In the genomic region with DNA sequence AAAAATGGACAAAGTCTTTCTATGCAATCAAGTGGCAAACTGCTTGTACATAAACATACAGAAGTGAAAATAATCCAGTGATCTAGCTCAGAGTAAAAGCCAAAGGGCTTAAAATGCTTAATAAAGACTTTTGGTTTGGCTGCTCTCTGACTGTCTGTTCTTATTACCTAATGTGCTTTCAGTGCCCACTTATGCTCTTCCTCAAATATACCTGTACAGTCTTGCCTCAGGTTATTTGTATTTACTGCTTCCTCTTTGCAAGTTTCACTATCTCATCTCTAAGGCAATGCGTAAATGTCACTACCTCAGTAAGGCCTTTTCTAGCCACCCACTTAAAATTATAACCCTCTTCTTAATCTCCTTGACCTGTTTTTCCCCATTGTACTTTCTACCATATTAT, we compare ENCODE assay signal across 23 cellular contexts.
A peak's percentile ranks its signal among the peaks of the same experiment; 100 is the strongest.
DNase-seq lines count a peak whose midpoint lies in the region; ATAC-seq, FAIRE-seq and TF ChIP-seq lines count a peak whose summit lies in the region.
"Had no signal": no experiment of that assay in that cellular context is flagged by ENCODE, and none has a peak within 500 bp of the region (broad histone marks: within the 10 kb centered on the region; RNA-seq: fewer than 3 reads in every experiment).

No MANE protein-coding gene starts in this region.

- 100% methylated on average over 1 of the region's 1 CpG for WGBS in GM12878 (ENCODE audit: insufficient coverage, insufficient replicate concordance, low lambda C conversion rate, missing lambda C conversion rate)

- in situ Hi-C loops in GM12878 (cut with MboI), result no loop called here

- peak; percentile 51; the same call in 2 of the 3 replicates for ATAC-seq in GM12878
- ATAC-seq: GM23338, Panc1 had no signal

- BruUV-seq in GM12878 (replicated peaks; lab: Mats Ljungman, UMichigan), result no TSS peak

- H3K9me3 ChIP-seq in GM12878 (replicated peaks; ENCODE audit: control insufficient read depth, insufficient read depth, low read length), result no peaks in the 10 kb centered on the region
- H3K9me3 ChIP-seq: BE2C had no signal

- SMC1A ChIA-PET in GM12878 (lab: Charles Lee; ENCODE audit: uncharacterized antibody, unreplicated experiment), result no interaction called here

- no peaks in the 10 kb centered on the region for H3K4me1 ChIP-seq in GM12878 (ENCODE audit: control insufficient read depth, insufficient read depth, low read length)
- H3K4me1 ChIP-seq: BE2C had no signal

- POLR2A ChIA-PET in GM12878 (lab: Charles Lee), result no interaction called here

- RAD21 ChIA-PET in GM12878 (lab: Charles Lee; ENCODE audit: unreplicated experiment), result no interaction called here

- no peaks in the 10 kb centered on the region for H3K79me2 ChIP-seq in GM12878 (ENCODE audit: control insufficient read depth, insufficient read depth, low read length)

- no peaks in the 10 kb centered on the region for H4K20me1 ChIP-seq in GM12878 (ENCODE audit: control insufficient read depth, insufficient read depth)

- H3K27me3 ChIP-seq in GM12878 (replicated peaks in 1 of 2; ENCODE audit: control insufficient read depth in 2 of 2, insufficient read depth in 2 of 2, low read length in 1 of 2), result no peaks in the 10 kb centered on the region
- H3K27me3 ChIP-seq: BE2C had no signal

- TF ChIP-seq CTCF in LNCaP clone FGC (IDR thresholded peaks at IDR 0.05; ENCODE audit: control insufficient read depth, extremely low read depth, insufficient read depth) (no peak), GM12878 (IDR thresholded peaks at IDR 0.05 in 2 of 3, conservative IDR thresholded peaks at IDR 0.05 in 1 of 3; ENCODE audit: control insufficient read depth in 2 of 3, extremely low read depth in 1 of 3, insufficient read depth in 1 of 3, low read depth in 3 of 3, low read length in 3 of 3) (no peak)

- H3K4me3 ChIP-seq in LNCaP clone FGC (ENCODE audit: low read depth, low read length) (no peak overlapping the region), GM12878 (no peak overlapping the region)
- H3K4me3 ChIP-seq: GM23338 had no signal

- no peak overlapping the region for H2AFZ ChIP-seq in GM12878 (ENCODE audit: control insufficient read depth, low read depth, low read length)
- H2AFZ ChIP-seq: GM23338 had no signal

- no peak overlapping the region for H3K27ac ChIP-seq in GM12878 (ENCODE audit: control insufficient read depth, insufficient read depth)

- FAIRE-seq in GM12878 (lab: Jason Lieb, UNC), result no peak

- CTCF ChIA-PET in GM12878 (lab: Yijun Ruan, JAX), result no interaction called here

- DNase-seq in DMS153 (lab: John Stamatoyannopoulos, UW) (peak; percentile 45), DMS153 treated with DMSO at 0.1 percent for 48 hours (lab: John Stamatoyannopoulos, UW; ENCODE audit: unreplicated experiment) (no peak), LNCaP clone FGC (ENCODE audit: low read depth) (peak; percentile 86), NCI-H345 (lab: John Stamatoyannopoulos, UW) (peak; percentile 2), GM12878 (ENCODE audit: low read depth, low spot score) (no peak), cerebellum (ENCODE audit: low spot score) (no peak), NCI-H2227 treated with DMSO at 0.1 percent for 48 hours (lab: John Stamatoyannopoulos, UW) (no peak), NCI-H1930 (lab: John Stamatoyannopoulos, UW) (no peak)
- DNase-seq: 8988T; ACHN; BE2C; CD8-positive, alpha-beta memory T cell; DMS 273 treated with DMSO at 0.1 percent for 48 hours; H9; Karpas-422; MV-4-11; NCI-H1694; NCI-H524; NCI-H774; SHP77 treated with DMSO at 0.1 percent for 48 hours; T-helper 1 cell had no signal

- TF ChIP-seq EP300 in GM12878 (IDR thresholded peaks at IDR 0.05; ENCODE audit: borderline replicate concordance in 1 of 2, control insufficient read depth in 1 of 2, low read depth in 2 of 2, low read length in 2 of 2), result no peak

- no peak overlapping the region for H3K4me2 ChIP-seq in GM12878 (ENCODE audit: control insufficient read depth, insufficient read depth)
- H3K4me2 ChIP-seq: GM23338 had no signal

- no peak for TF ChIP-seq POLR2A in GM12878 (IDR thresholded peaks at IDR 0.05; ENCODE audit: low read depth, low read length)

- H3K9ac ChIP-seq in GM12878 (ENCODE audit: control insufficient read depth, insufficient read depth, low read length), result no peak overlapping the region

- no peaks in the 10 kb centered on the region for H3K36me3 ChIP-seq in GM12878 (ENCODE audit: control insufficient read depth in 2 of 2, insufficient read depth in 2 of 2, low read length in 1 of 2)
- H3K36me3 ChIP-seq: BE2C had no signal

- TF ChIP-seq RAD21 in GM12878 (IDR thresholded peaks at IDR 0.05; ENCODE audit: insufficient read depth, low read depth, low read length), result no peak

- intact Hi-C loops in GM12878 (cut with micrococcal nuclease; ENCODE audit: unreplicated experiment), result no loop called here

TF ChIP-seq in GM12878, 131 proteins besides CTCF, POLR2A, EP300 and RAD21:
- TF ChIP-seq PBX3 (IDR thresholded peaks at IDR 0.05; ENCODE audit: insufficient replicate concordance, low read depth, low read length) (no peak), RCOR1 (conservative IDR thresholded peaks at IDR 0.05; ENCODE audit: low read depth, low read length) (no peak), SIX5 (IDR thresholded peaks at IDR 0.05; ENCODE audit: low read depth, low read length, severe bottlenecking) (no peak), ZNF217 (IDR thresholded peaks at IDR 0.05) (no peak), ZNF274 (IDR thresholded peaks at IDR 0.05; ENCODE audit: insufficient read depth, insufficient read length) (no peak), MLLT1 (IDR thresholded peaks at IDR 0.05) (no peak), EED (IDR thresholded peaks at IDR 0.05; ENCODE audit: low read depth) (no peak), KLF5 (IDR thresholded peaks at IDR 0.05; ENCODE audit: partially characterized antibody) (no peak), SREBF2 (IDR thresholded peaks at IDR 0.05; ENCODE audit: low read length) (no peak), ESRRA (IDR thresholded peaks at IDR 0.05; ENCODE audit: low read length) (no peak)
- TF ChIP-seq, protein P1, sequence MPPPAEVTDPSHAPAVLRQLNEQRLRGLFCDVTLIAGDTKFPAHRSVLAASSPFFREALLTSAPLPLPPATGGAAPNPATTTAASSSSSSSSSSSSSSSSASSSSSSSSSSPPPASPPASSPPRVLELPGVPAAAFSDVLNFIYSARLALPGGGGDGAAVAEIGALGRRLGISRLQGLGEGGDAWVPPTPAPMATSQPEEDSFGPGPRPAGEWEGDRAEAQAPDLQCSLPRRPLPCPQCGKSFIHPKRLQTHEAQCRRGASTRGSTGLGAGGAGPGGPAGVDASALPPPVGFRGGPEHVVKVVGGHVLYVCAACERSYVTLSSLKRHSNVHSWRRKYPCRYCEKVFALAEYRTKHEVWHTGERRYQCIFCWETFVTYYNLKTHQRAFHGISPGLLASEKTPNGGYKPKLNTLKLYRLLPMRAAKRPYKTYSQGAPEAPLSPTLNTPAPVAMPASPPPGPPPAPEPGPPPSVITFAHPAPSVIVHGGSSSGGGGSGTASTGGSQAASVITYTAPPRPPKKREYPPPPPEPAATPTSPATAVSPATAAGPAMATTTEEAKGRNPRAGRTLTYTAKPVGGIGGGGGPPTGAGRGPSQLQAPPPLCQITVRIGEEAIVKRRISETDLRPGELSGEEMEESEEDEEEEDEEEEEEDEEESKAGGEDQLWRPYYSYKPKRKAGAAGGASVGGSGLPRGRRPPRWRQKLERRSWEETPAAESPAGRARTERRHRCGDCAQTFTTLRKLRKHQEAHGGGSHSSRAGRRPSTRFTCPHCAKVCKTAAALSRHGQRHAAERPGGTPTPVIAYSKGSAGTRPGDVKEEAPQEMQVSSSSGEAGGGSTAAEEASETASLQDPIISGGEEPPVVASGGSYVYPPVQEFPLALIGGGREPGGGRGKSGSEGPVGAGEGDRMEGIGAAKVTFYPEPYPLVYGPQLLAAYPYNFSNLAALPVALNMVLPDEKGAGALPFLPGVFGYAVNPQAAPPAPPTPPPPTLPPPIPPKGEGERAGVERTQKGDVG (CRISPR knock-in tag; IDR thresholded peaks at IDR 0.05), result no peak

Comparison
In these comparisons a context has a peak if more than half of its experiments do, and no peak if none do; other contexts are left out.
1. DNase-seq: peak in DMS153 (single experiment), LNCaP clone FGC (single experiment) and NCI-H345 (single experiment); none in DMS153 treated with DMSO at 0.1 percent for 48 hours (single experiment), GM12878 (single experiment), cerebellum (single experiment), NCI-H2227 treated with DMSO at 0.1 percent for 48 hours (single experiment) and NCI-H1930 (0 of 2).